ENCODE assay signal across 19 cellular contexts in the genomic region with DNA sequence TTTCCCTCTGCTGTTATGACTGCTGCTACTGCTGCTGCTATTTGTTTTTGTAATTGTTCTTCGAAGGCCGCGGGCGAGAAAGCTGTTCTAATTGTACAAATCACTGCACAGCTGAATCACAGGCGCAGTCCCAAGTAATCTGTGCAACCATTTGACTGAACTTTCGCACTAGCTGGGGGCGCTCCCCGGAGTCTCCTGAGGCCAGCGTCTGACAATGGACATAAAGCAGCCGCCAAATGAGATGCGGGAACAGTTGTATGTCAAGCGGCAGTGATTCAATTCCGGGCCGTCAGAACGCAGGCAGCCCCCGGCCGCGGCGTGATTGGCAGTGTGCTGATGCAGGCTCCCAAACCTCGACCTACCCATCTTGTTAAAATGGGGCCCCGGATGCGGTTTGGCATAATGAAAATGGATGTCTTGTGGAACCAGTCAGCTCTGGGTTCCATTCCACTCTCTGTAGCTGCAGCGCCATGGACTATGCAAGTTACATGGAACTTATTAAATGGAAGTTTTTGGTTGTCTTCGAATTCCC.
"Had no signal": no experiment of that assay in that cellular context is flagged by ENCODE, and none has a peak within 500 bp of the region (broad histone marks: within the 10 kb centered on the region; RNA-seq: fewer than 3 reads in every experiment).

No MANE protein-coding gene starts in this region.

- DNase-seq: cortex of kidney; effector memory CD8-positive, alpha-beta T cell; foreskin fibroblast; gastrocnemius medialis; left ventricle myocardium superior; lower lobe of right lung; naive thymus-derived CD8-positive, alpha-beta T cell; nephron progenitor cell; right cardiac atrium; sigmoid colon; stimulated activated CD4-positive, alpha-beta T cell treated with anti-CD3 and anti-CD28 coated beads, Interleukin-2, amount 100 ng/mL, for 24 hours; stimulated activated CD4-positive, alpha-beta T cell treated with anti-CD3 and anti-CD28 coated beads, Interleukin-4, amount 100 ng/mL, for 24 hours; stimulated activated naive CD4-positive, alpha-beta T cell treated with Interleukin-2 at 50 U/mL for 16 hours; stomach; thyroid gland; trophoblast cell had no signal

- H3K27me3 ChIP-seq: gastrocnemius medialis, sigmoid colon, stomach, thyroid gland, vagina had no signal

- H3K9me3 ChIP-seq: gastrocnemius medialis, lower lobe of right lung, sigmoid colon, stomach, thyroid gland, vagina had no signal

- ATAC-seq: effector memory CD8-positive, alpha-beta T cell; gastrocnemius medialis; left ventricle myocardium superior; lower lobe of right lung; naive thymus-derived CD8-positive, alpha-beta T cell; right cardiac atrium; stimulated activated effector memory CD8-positive, alpha-beta T cell treated with anti-CD3 and anti-CD28 coated beads, Interleukin-12 subunit alpha, Interleukin-12 subunit beta, amount 100 ng/mL, for 72 hours had no signal

- H3K27ac ChIP-seq: gastrocnemius medialis, lower lobe of right lung, parathyroid adenoma, sigmoid colon, stomach, thyroid gland, vagina had no signal

- H3K4me1 ChIP-seq: gastrocnemius medialis, lower lobe of right lung, parathyroid adenoma, sigmoid colon, stomach, thyroid gland, vagina had no signal

- H3K36me3 ChIP-seq: gastrocnemius medialis, lower lobe of right lung, sigmoid colon, stomach, thyroid gland, vagina had no signal

- H3K4me3 ChIP-seq: gastrocnemius medialis, lower lobe of right lung, sigmoid colon, stomach, thyroid gland, vagina had no signal
